ENCODE assay signal across 17 cellular contexts in the genomic region with DNA sequence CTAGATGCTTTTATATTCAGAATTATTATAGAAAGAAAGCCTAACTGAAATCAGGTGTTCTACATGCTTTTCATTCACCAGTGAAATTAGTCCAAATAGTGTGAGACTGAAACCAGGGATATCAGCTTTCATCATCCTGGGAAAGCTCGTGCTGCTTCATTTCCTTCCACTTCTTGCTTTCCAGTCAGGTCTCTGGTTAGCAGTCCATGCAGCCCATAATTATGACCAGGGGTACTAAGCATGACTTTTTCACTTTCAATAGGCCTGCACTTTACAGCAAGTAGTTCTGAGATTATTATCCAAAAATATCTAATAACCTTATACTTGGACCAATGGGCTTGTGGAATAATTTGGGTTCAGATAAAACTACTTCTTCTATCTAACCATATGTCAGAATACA.
"Had no signal": no experiment of that assay in that cellular context is flagged by ENCODE, and none has a peak within 500 bp of the region (broad histone marks: within the 10 kb centered on the region; RNA-seq: fewer than 3 reads in every experiment).

No MANE protein-coding gene starts in this region.

- H3K27me3 ChIP-seq: adrenal gland, foreskin keratinocyte, left lung, spleen, tibial nerve had no signal

- H3K27ac ChIP-seq: adrenal gland, coronary artery, foreskin keratinocyte, left lung, psoas muscle, spleen, tibial nerve had no signal

- H3K36me3 ChIP-seq: adrenal gland, left lung, spleen, tibial nerve had no signal

- ATAC-seq: activated CD4-positive, CD25-positive, alpha-beta regulatory T cell treated with anti-CD3 and anti-CD28 coated beads, Interleukin-2, amount 50 U/mL, for 24 hours; foreskin keratinocyte; left lung; psoas muscle; sciatic nerve; stimulated activated memory B cell treated with anti-CD40 and anti-IgM and Interleukin-4, amounts not matched to agents 10 μg/mL and 1 μg/mL and 100 μg/mL, for 72 hours had no signal

- H3K9me3 ChIP-seq: adrenal gland, left lung, psoas muscle, spleen, tibial nerve had no signal

- H3K4me1 ChIP-seq: adrenal gland, foreskin keratinocyte, left lung, psoas muscle, spleen, tibial nerve had no signal

- DNase-seq: activated naive CD4-positive, alpha-beta T cell treated with anti-CD3 and anti-CD28 coated beads, Interleukin-2, amount 10 ng/mL, durations not matched to agents 7 days and 5 days; adrenal gland; caudate nucleus; effector CD4-positive, alpha-beta T cell; foreskin keratinocyte; head of caudate nucleus; islet precursor cell; left lung; nephron progenitor cell; psoas muscle; spleen; stimulated activated CD4-positive, alpha-beta T cell treated with anti-CD3 and anti-CD28 coated beads, Interleukin-1b, Interleukin-23, amount 100 ng/mL, for 48 hours had no signal

- H3K4me3 ChIP-seq: adrenal gland, coronary artery, left lung, psoas muscle, spleen, tibial nerve had no signal
